ENCODE assay signal across 14 cellular contexts in the genomic region with DNA sequence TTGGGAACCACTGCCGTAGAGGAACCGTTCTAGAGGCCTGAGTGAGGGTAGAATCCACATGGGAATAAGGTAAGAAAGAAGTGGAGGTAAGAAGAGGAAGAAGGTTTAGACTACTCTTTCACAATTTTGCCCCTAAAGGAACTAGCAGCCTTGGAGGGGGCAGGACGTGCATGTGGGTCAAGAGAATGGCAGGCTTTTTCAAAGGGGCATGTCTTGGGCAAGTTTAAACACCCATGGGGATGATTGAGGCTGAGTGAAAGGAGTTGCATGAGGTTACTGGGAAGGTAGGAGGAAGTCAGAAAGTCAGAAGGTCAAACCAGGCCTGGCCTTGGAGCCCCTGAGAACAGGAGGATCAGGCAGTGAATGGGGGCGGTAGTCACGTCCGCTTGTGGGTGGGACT. TPM values are rescaled to one million over a fixed set of nuclear protein-coding genes. Genes with fewer than 3 reads are reported as not detected.
DNase-seq lines count a peak whose midpoint lies in the region; ATAC-seq and TF ChIP-seq lines count a peak whose summit lies in the region.
"Had no signal": no experiment of that assay in that cellular context is flagged by ENCODE, and none has a peak within 500 bp of the region (broad histone marks: within the 10 kb centered on the region; RNA-seq: fewer than 3 reads in every experiment).

No MANE protein-coding gene starts in this region.

- H3K9me3 Mint-ChIP-seq in CD4-positive, CD25-positive, alpha-beta regulatory T cell = peaks cover 0 to 2% (median 0%) of the 10 kb centered on the region in 7 donors
- peaks cover 5% of the 10 kb centered on the region for H3K9me3 Mint-ChIP-seq in activated CD4-positive, alpha-beta memory T cell treated with anti-CD3 and anti-CD28 coated beads, Interleukin-2, amount 10 ng/mL, durations not matched to agents 7 days and 5 days

- POLR2A ChIA-PET in activated CD4-positive, alpha-beta memory T cell treated with anti-CD3 and anti-CD28 coated beads, Interleukin-2, amount 10 ng/mL, durations not matched to agents 7 days and 5 days (lab: Charles Lee) = interaction anchor here (0.7 to 1.1 kb wide), 2 partner anchors 8 to 11 kb away, joined by 3 read pairs; no protein-coding TSS in a partner anchor

- H3K4ac ChIP-seq in mesenchymal stem cell (ENCODE audit: low read depth in 1 of 2, low read length in 2 of 2) = peak overlapping the region; percentile 70 to 93

- H3K9me3 ChIP-seq in CD4-positive, CD25-positive, alpha-beta regulatory T cell (ENCODE audit: control insufficient read depth in 2 of 2, low read length in 2 of 2) = no peaks in the 10 kb centered on the region
- H3K9me3 ChIP-seq in mesenchymal stem cell (ENCODE audit: control insufficient read depth, low read length) (peaks cover 4% of the 10 kb centered on the region), mucosa of descending colon (no peaks in the 10 kb centered on the region)
- H3K9me3 ChIP-seq: left lung, pancreas had no signal

- H4K91ac ChIP-seq in mesenchymal stem cell (ENCODE audit: low read length) = peak overlapping the region; percentile 18

- peak overlapping the region in 1 of 2 experiments; percentile 53 for H3K23ac ChIP-seq in mesenchymal stem cell (ENCODE audit: low read length in 2 of 2)

- peak overlapping the region; percentile 57 to 63 for H3K18ac ChIP-seq in mesenchymal stem cell (ENCODE audit: low read depth in 1 of 2, low read length in 2 of 2)

- H2AFZ ChIP-seq in mesenchymal stem cell (ENCODE audit: low read depth, low read length) = peak overlapping the region; percentile 51

- H4K8ac ChIP-seq in mesenchymal stem cell (ENCODE audit: low read length) = peak overlapping the region; percentile 5

- peak overlapping the region; percentile 75 to 91 for H2BK12ac ChIP-seq in mesenchymal stem cell (ENCODE audit: low read length in 2 of 2)

- in situ Hi-C loops in KBM-7 (cut with MboI; ENCODE audit: low pct_unique_long_range_greater_than_20kb, low sequenced_read_pairs) = no loop called here

- no peak for DNase-seq in CD4-positive, CD25-positive, alpha-beta regulatory T cell
- peak; percentile 91 for DNase-seq in KBM-7
- DNase-seq in activated CD4-positive, alpha-beta memory T cell treated with anti-CD3 and anti-CD28 coated beads, Interleukin-2, amount 10 ng/mL, durations not matched to agents 7 days and 5 days = no peak
- DNase-seq in mesenchymal stem cell = no peak
- DNase-seq in mucosa of descending colon = no peak
- no peak for DNase-seq in kidney glomerular epithelial cell (lab: John Stamatoyannopoulos, UW)
- DNase-seq: activated CD4-positive, alpha-beta T cell treated with anti-CD3 and anti-CD28 coated beads for 48 hours; Calu3; SHP77; stimulated activated naive CD4-positive, alpha-beta T cell treated with Interleukin-2 at 50 U/mL for 16 hours had no signal

- peaks cover 22% of the 10 kb centered on the region for H3K36me3 Mint-ChIP-seq in CD4-positive, CD25-positive, alpha-beta regulatory T cell
- peaks cover 48% of the 10 kb centered on the region for H3K36me3 Mint-ChIP-seq in activated CD4-positive, alpha-beta memory T cell treated with anti-CD3 and anti-CD28 coated beads, Interleukin-2, amount 10 ng/mL, durations not matched to agents 7 days and 5 days (ENCODE audit: low read depth)

- H3K9ac ChIP-seq in mesenchymal stem cell (ENCODE audit: low read length) = no peak overlapping the region

- H3K27me3 Mint-ChIP-seq in CD4-positive, CD25-positive, alpha-beta regulatory T cell = no peaks in the 10 kb centered on the region
- H3K27me3 Mint-ChIP-seq in activated CD4-positive, alpha-beta memory T cell treated with anti-CD3 and anti-CD28 coated beads, Interleukin-2, amount 10 ng/mL, durations not matched to agents 7 days and 5 days = no peaks in the 10 kb centered on the region

- peaks cover 3% of the 10 kb centered on the region for H3K36me3 ChIP-seq in CD4-positive, CD25-positive, alpha-beta regulatory T cell (ENCODE audit: control insufficient read depth, insufficient read depth, low read length)
- peaks cover 11 to 22% of the 10 kb centered on the region in 2 experiments for H3K36me3 ChIP-seq in mesenchymal stem cell (ENCODE audit: control insufficient read depth in 1 of 2, insufficient read depth in 2 of 2, low read depth in 1 of 2, low read length in 2 of 2)
- H3K36me3 ChIP-seq in mucosa of descending colon (ENCODE audit: low read depth) = no peaks in the 10 kb centered on the region
- H3K36me3 ChIP-seq: left lung, pancreas had no signal

- no peak for TF ChIP-seq CTCF in mucosa of descending colon (IDR thresholded peaks at IDR 0.05)

- ATAC-seq in CD4-positive, CD25-positive, alpha-beta regulatory T cell (ENCODE audit: low read depth in 2 of 2) = no peak
- ATAC-seq in HG03520 (IDR thresholded peaks at IDR 0.05; ENCODE audit: unreplicated experiment) = no peak
- no peak for ATAC-seq in GM21381 (IDR thresholded peaks at IDR 0.05; ENCODE audit: unreplicated experiment)
- no peak for ATAC-seq in mucosa of descending colon
- ATAC-seq: left lung had no signal

- CTCF ChIA-PET in activated CD4-positive, alpha-beta memory T cell treated with anti-CD3 and anti-CD28 coated beads, Interleukin-2, amount 10 ng/mL, durations not matched to agents 7 days and 5 days (lab: Charles Lee) = no interaction called here

- H3K4me2 ChIP-seq in mesenchymal stem cell (ENCODE audit: low read length, poor library complexity, severe bottlenecking) = no peak overlapping the region

- intact Hi-C loops in mucosa of descending colon (cut with DNase I, micrococcal nuclease) = no loop called here

- H3K14ac ChIP-seq in mesenchymal stem cell (ENCODE audit: low read length in 2 of 2) = no peak overlapping the region

- H3K27ac Mint-ChIP-seq in CD4-positive, CD25-positive, alpha-beta regulatory T cell = peak overlapping the region in 2 of 3 donors; percentile 17 to 98
- peak overlapping the region; percentile 93 for H3K27ac Mint-ChIP-seq in activated CD4-positive, alpha-beta memory T cell treated with anti-CD3 and anti-CD28 coated beads, Interleukin-2, amount 10 ng/mL, durations not matched to agents 7 days and 5 days

- 90% methylated on average over 6 of the region's 6 CpGs for WGBS in mesenchymal stem cell

- peaks cover 44% of the 10 kb centered on the region for H3K4me1 ChIP-seq in CD4-positive, CD25-positive, alpha-beta regulatory T cell (ENCODE audit: control insufficient read depth, insufficient read depth, low read length, poor library complexity, severe bottlenecking)
- H3K4me1 ChIP-seq in mesenchymal stem cell (ENCODE audit: control insufficient read depth, insufficient read depth, low read depth, low read length) = peaks cover 44% of the 10 kb centered on the region
- peaks cover 23% of the 10 kb centered on the region for H3K4me1 ChIP-seq in mucosa of descending colon (ENCODE audit: low read depth)

- peak overlapping the region; percentile 85 for H2AK5ac ChIP-seq in mesenchymal stem cell (ENCODE audit: low read length, severe bottlenecking)

- no peak overlapping the region for H3K27ac ChIP-seq in CD4-positive, CD25-positive, alpha-beta regulatory T cell (ENCODE audit: insufficient read depth, low read length, poor library complexity, severe bottlenecking)
- H3K27ac ChIP-seq in mesenchymal stem cell (ENCODE audit: low read length, poor library complexity, severe bottlenecking) = no peak overlapping the region

- peak overlapping the region in 2 of 4 donors; percentile 20 to 61 for H3K4me3 Mint-ChIP-seq in CD4-positive, CD25-positive, alpha-beta regulatory T cell
- no peak overlapping the region for H3K4me3 Mint-ChIP-seq in activated CD4-positive, alpha-beta memory T cell treated with anti-CD3 and anti-CD28 coated beads, Interleukin-2, amount 10 ng/mL, durations not matched to agents 7 days and 5 days

- no peak overlapping the region for H2BK5ac ChIP-seq in mesenchymal stem cell (ENCODE audit: low read depth, low read length, poor library complexity, severe bottlenecking)

- H2BK120ac ChIP-seq in mesenchymal stem cell (ENCODE audit: low read depth, low read length) = peak overlapping the region; percentile 29

- no peak overlapping the region for H3K4me3 ChIP-seq in CD4-positive, CD25-positive, alpha-beta regulatory T cell (ENCODE audit: low read depth, low read length)
- H3K4me3 ChIP-seq in mesenchymal stem cell (ENCODE audit: insufficient read depth in 1 of 2, low read depth in 1 of 2, low read length in 2 of 2) = no peak overlapping the region
- H3K4me3 ChIP-seq in mucosa of descending colon = no peak overlapping the region
- H3K4me3 ChIP-seq: left lung, pancreas had no signal

- peak overlapping the region; percentile 80 for H2BK15ac ChIP-seq in mesenchymal stem cell (ENCODE audit: low read depth, poor library complexity, severe bottlenecking)

- H3K79me1 ChIP-seq in mesenchymal stem cell (replicated peaks; ENCODE audit: low read length, poor library complexity, severe bottlenecking) = peaks cover 36% of the 10 kb centered on the region

- H3K27me3 ChIP-seq in CD4-positive, CD25-positive, alpha-beta regulatory T cell (ENCODE audit: control insufficient read depth, insufficient read depth, low read length) = no peaks in the 10 kb centered on the region
- no peaks in the 10 kb centered on the region for H3K27me3 ChIP-seq in mesenchymal stem cell (ENCODE audit: control insufficient read depth in 1 of 2, insufficient read depth in 1 of 2, low read length in 2 of 2)
- H3K27me3 ChIP-seq: left lung, pancreas had no signal

- H3K4me1 Mint-ChIP-seq in CD4-positive, CD25-positive, alpha-beta regulatory T cell = peaks cover 4 to 55% (median 45%) of the 10 kb centered on the region in 4 donors
- peaks cover 64% of the 10 kb centered on the region for H3K4me1 Mint-ChIP-seq in activated CD4-positive, alpha-beta memory T cell treated with anti-CD3 and anti-CD28 coated beads, Interleukin-2, amount 10 ng/mL, durations not matched to agents 7 days and 5 days

RNA-seq across cellular contexts. Expression of gene ADA, which starts 10.2 kb away (rescaled TPM):
- total RNA-seq in CD4-positive, CD25-positive, alpha-beta regulatory T cell = 39.6 TPM
- polyA plus RNA-seq in CD4-positive, CD25-positive, alpha-beta regulatory T cell = 10 to 100 TPM; 28.1 to 41.3 (median 37.4) TPM
- total RNA-seq in activated CD4-positive, alpha-beta memory T cell treated with anti-CD3 and anti-CD28 coated beads, Interleukin-2, amount 10 ng/mL, durations not matched to agents 7 days and 5 days = 10 to 100 TPM; 79.0 to 79.7 TPM
- 13.9 TPM for polyA plus RNA-seq in mesenchymal stem cell (2013, experiment 1 of 2)
- polyA plus RNA-seq in mesenchymal stem cell (2013, experiment 2 of 2) = 14.1 TPM
- 1 to 10 TPM; 2.2 to 6.9 (median 5.9) TPM for total RNA-seq in mucosa of descending colon

RNA-seq across cellular contexts. Expression of gene PKIG, which starts 58.9 kb away (rescaled TPM):
- total RNA-seq in CD4-positive, CD25-positive, alpha-beta regulatory T cell = 0.44 TPM
- polyA plus RNA-seq in CD4-positive, CD25-positive, alpha-beta regulatory T cell = 1 to 10 TPM in 3 of 4 donors, under 1 TPM in 1; 0.73 to 1.6 (median 1.1) TPM
- 1 to 10 TPM; 1.1 to 1.6 TPM for total RNA-seq in activated CD4-positive, alpha-beta memory T cell treated with anti-CD3 and anti-CD28 coated beads, Interleukin-2, amount 10 ng/mL, durations not matched to agents 7 days and 5 days
- polyA plus RNA-seq in mesenchymal stem cell (2013, experiment 1 of 2) = 95.4 TPM
- polyA plus RNA-seq in mesenchymal stem cell (2013, experiment 2 of 2) = 96.7 TPM
- total RNA-seq in mucosa of descending colon = 100 to 1,000 TPM in 1 of 3 donors, 10 to 100 TPM in 2; 39.9 to 101 (median 42.4) TPM

Comparison
In these comparisons a context has a peak if more than half of its experiments do, and no peak if none do; other contexts are left out.
1. RNA of gene PKIG, which starts 58.9 kb away (total RNA-seq): 39.9 to 101 TPM in mucosa of descending colon; 1.1 to 1.6 TPM in activated CD4-positive, alpha-beta memory T cell treated with anti-CD3 and anti-CD28 coated beads, Interleukin-2, amount 10 ng/mL, durations not matched to agents 7 days and 5 days and 0.44 TPM in CD4-positive, CD25-positive, alpha-beta regulatory T cell (single experiment); every median in the first group is over 10 times any median in the second.